Comparison of ENCODE assay signal across 8 cellular contexts in the genomic region with DNA sequence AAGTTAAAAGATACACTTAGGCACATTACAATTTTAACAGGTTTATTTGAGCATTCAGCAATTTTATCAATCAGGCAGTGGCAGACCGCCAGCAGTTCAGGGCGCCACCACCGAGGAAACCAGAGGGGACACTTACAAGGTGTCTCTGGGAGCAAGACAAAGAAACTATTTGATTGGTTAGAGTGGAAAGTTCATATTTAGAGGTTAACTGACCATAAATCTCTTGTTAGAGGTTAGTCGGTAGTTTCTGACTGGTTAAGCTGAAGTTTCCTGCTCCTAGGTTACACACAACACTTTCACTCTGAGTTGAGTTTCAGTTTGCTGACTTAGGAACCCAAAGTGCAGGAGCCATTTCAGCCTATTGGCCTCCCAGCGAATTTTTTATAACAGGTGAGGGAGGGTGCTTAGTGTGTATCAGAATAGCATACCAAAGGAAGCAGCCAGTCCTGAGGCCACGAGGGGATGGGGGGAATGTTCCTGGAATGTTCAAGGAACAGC. TPM values are rescaled to one million over a fixed set of nuclear protein-coding genes. Genes with fewer than 3 reads are reported as not detected.
DNase-seq lines count a peak whose midpoint lies in the region; ATAC-seq and TF ChIP-seq lines count a peak whose summit lies in the region.

No MANE protein-coding gene starts in this region.

- H3K4me1 Mint-ChIP-seq in activated T-helper 2 cell treated with anti-CD3 and anti-CD28 coated beads, Interferon-gamma antibody, Interleukin-2, Interleukin-4, amounts not matched to agents 10 μg/mL and 5 μg/mL and 100 μg/mL, durations not matched to agents 14 hours and 24 hours and 36 hours (ENCODE audit: low read depth) = peaks cover 43% of the 10 kb centered on the region
- peaks cover 51% of the 10 kb centered on the region for H3K4me1 Mint-ChIP-seq in stimulated activated naive CD8-positive, alpha-beta T cell treated with anti-CD3 and anti-CD28 coated beads, Interleukin-15, Interleukin-2, amounts not matched to agents 100 ng/mL and 50 ng/mL, for 24 hours (ENCODE audit: low read depth)

- DNase-seq in activated naive CD4-positive, alpha-beta T cell treated with Interleukin-2 at 50 U/mL for 16 hours = peak; percentile 19
- no peak for DNase-seq in activated naive CD4-positive, alpha-beta T cell (lab: John Stamatoyannopoulos, UW)
- peak; percentile 46 for DNase-seq in activated T-helper 2 cell treated with anti-CD3 and anti-CD28 coated beads, Interferon-gamma antibody, Interleukin-2, Interleukin-4, amounts not matched to agents 10 μg/mL and 5 μg/mL and 100 μg/mL, durations not matched to agents 14 hours and 24 hours and 36 hours (ENCODE audit: low spot score)
- DNase-seq in foreskin keratinocyte = no peak

- ATAC-seq in HG03064 (IDR thresholded peaks at IDR 0.05; ENCODE audit: low read depth, unreplicated experiment) = peak; percentile 57
- ATAC-seq in esophagus mucosa = no peak
- ATAC-seq in foreskin keratinocyte = no peak
- ATAC-seq in GM18858 (IDR thresholded peaks at IDR 0.05; ENCODE audit: unreplicated experiment) = no peak

- H3K27ac Mint-ChIP-seq in activated T-helper 2 cell treated with anti-CD3 and anti-CD28 coated beads, Interferon-gamma antibody, Interleukin-2, Interleukin-4, amounts not matched to agents 10 μg/mL and 5 μg/mL and 100 μg/mL, durations not matched to agents 14 hours and 24 hours and 36 hours = peak overlapping the region; percentile 79
- H3K27ac Mint-ChIP-seq in stimulated activated naive CD8-positive, alpha-beta T cell treated with anti-CD3 and anti-CD28 coated beads, Interleukin-15, Interleukin-2, amounts not matched to agents 100 ng/mL and 50 ng/mL, for 24 hours = peak overlapping the region; percentile 82

- peaks cover 24% of the 10 kb centered on the region for H3K36me3 Mint-ChIP-seq in activated T-helper 2 cell treated with anti-CD3 and anti-CD28 coated beads, Interferon-gamma antibody, Interleukin-2, Interleukin-4, amounts not matched to agents 10 μg/mL and 5 μg/mL and 100 μg/mL, durations not matched to agents 14 hours and 24 hours and 36 hours (ENCODE audit: low read depth)
- H3K36me3 Mint-ChIP-seq in stimulated activated naive CD8-positive, alpha-beta T cell treated with anti-CD3 and anti-CD28 coated beads, Interleukin-15, Interleukin-2, amounts not matched to agents 100 ng/mL and 50 ng/mL, for 24 hours (ENCODE audit: low read depth) = no peaks in the 10 kb centered on the region

- H3K4me3 Mint-ChIP-seq in activated T-helper 2 cell treated with anti-CD3 and anti-CD28 coated beads, Interferon-gamma antibody, Interleukin-2, Interleukin-4, amounts not matched to agents 10 μg/mL and 5 μg/mL and 100 μg/mL, durations not matched to agents 14 hours and 24 hours and 36 hours (ENCODE audit: low read depth) = peak overlapping the region; percentile 60
- H3K4me3 Mint-ChIP-seq in stimulated activated naive CD8-positive, alpha-beta T cell treated with anti-CD3 and anti-CD28 coated beads, Interleukin-15, Interleukin-2, amounts not matched to agents 100 ng/mL and 50 ng/mL, for 24 hours = peak overlapping the region; percentile 64

- H3K4me1 ChIP-seq in foreskin keratinocyte = no peaks in the 10 kb centered on the region

- intact Hi-C loops in activated T-helper 2 cell treated with anti-CD3 and anti-CD28 coated beads, Interferon-gamma antibody, Interleukin-2, Interleukin-4, amounts not matched to agents 10 μg/mL and 5 μg/mL and 100 μg/mL, durations not matched to agents 14 hours and 24 hours and 36 hours (cut with micrococcal nuclease) = loop anchor here (1.0 to 5.0 kb wide), 4 partner anchors 32 to 108 kb away; a partner anchor contains a TSS

- peaks cover 23% of the 10 kb centered on the region for H3K27me3 ChIP-seq in foreskin keratinocyte

- H3K27ac ChIP-seq in foreskin keratinocyte = no peak overlapping the region

- no peaks in the 10 kb centered on the region for H3K27me3 Mint-ChIP-seq in activated T-helper 2 cell treated with anti-CD3 and anti-CD28 coated beads, Interferon-gamma antibody, Interleukin-2, Interleukin-4, amounts not matched to agents 10 μg/mL and 5 μg/mL and 100 μg/mL, durations not matched to agents 14 hours and 24 hours and 36 hours (ENCODE audit: low read depth)
- H3K27me3 Mint-ChIP-seq in stimulated activated naive CD8-positive, alpha-beta T cell treated with anti-CD3 and anti-CD28 coated beads, Interleukin-15, Interleukin-2, amounts not matched to agents 100 ng/mL and 50 ng/mL, for 24 hours = no peaks in the 10 kb centered on the region

- no peaks in the 10 kb centered on the region for H3K9me3 Mint-ChIP-seq in activated T-helper 2 cell treated with anti-CD3 and anti-CD28 coated beads, Interferon-gamma antibody, Interleukin-2, Interleukin-4, amounts not matched to agents 10 μg/mL and 5 μg/mL and 100 μg/mL, durations not matched to agents 14 hours and 24 hours and 36 hours
- no peaks in the 10 kb centered on the region for H3K9me3 Mint-ChIP-seq in stimulated activated naive CD8-positive, alpha-beta T cell treated with anti-CD3 and anti-CD28 coated beads, Interleukin-15, Interleukin-2, amounts not matched to agents 100 ng/mL and 50 ng/mL, for 24 hours

- TF ChIP-seq CTCF in foreskin keratinocyte (conservative IDR thresholded peaks at IDR 0.05) = no peak

RNA-seq across cellular contexts. Expression of a gene that starts 10.8 kb away (rescaled TPM):
- total RNA-seq in activated T-helper 2 cell treated with anti-CD3 and anti-CD28 coated beads, Interferon-gamma antibody, Interleukin-2, Interleukin-4, amounts not matched to agents 10 μg/mL and 5 μg/mL and 100 μg/mL, durations not matched to agents 14 hours and 24 hours and 36 hours = 18.7 and 21.7 TPM in 2 replicates
- 0.36 TPM for total RNA-seq in esophagus mucosa
- not detected in 2 replicates for total RNA-seq in foreskin keratinocyte
- polyA plus RNA-seq in foreskin keratinocyte = not detected in 2 replicates

RNA-seq across cellular contexts. Expression of a gene that starts 31.2 kb away (rescaled TPM):
- total RNA-seq in activated T-helper 2 cell treated with anti-CD3 and anti-CD28 coated beads, Interferon-gamma antibody, Interleukin-2, Interleukin-4, amounts not matched to agents 10 μg/mL and 5 μg/mL and 100 μg/mL, durations not matched to agents 14 hours and 24 hours and 36 hours = 20.6 and 22.3 TPM in 2 replicates
- total RNA-seq in esophagus mucosa (0.48 TPM), foreskin keratinocyte (0.32 and 0.34 TPM in 2 replicates)
- 0.29 and 0.64 TPM in 2 replicates for polyA plus RNA-seq in foreskin keratinocyte

RNA-seq across cellular contexts. Expression of a gene that starts 31.8 kb away (rescaled TPM):
- total RNA-seq in activated T-helper 2 cell treated with anti-CD3 and anti-CD28 coated beads, Interferon-gamma antibody, Interleukin-2, Interleukin-4, amounts not matched to agents 10 μg/mL and 5 μg/mL and 100 μg/mL, durations not matched to agents 14 hours and 24 hours and 36 hours = 7.0 and 7.8 TPM in 2 replicates
- 0.20 TPM for total RNA-seq in esophagus mucosa
- 1.4 TPM in 2 replicates for total RNA-seq in foreskin keratinocyte
- 1.2 and 1.5 TPM in 2 replicates for polyA plus RNA-seq in foreskin keratinocyte

RNA-seq across cellular contexts. Expression of a gene that starts 40.5 kb away (rescaled TPM):
- 2.4 and 2.8 TPM in 2 replicates for total RNA-seq in activated T-helper 2 cell treated with anti-CD3 and anti-CD28 coated beads, Interferon-gamma antibody, Interleukin-2, Interleukin-4, amounts not matched to agents 10 μg/mL and 5 μg/mL and 100 μg/mL, durations not matched to agents 14 hours and 24 hours and 36 hours
- total RNA-seq in esophagus mucosa = 5.6 TPM
- 1.6 and 2.2 TPM in 2 replicates for total RNA-seq in foreskin keratinocyte
- polyA plus RNA-seq in foreskin keratinocyte = 1.8 and 2.6 TPM in 2 replicates

RNA-seq across cellular contexts. Expression of a gene that starts 50.4 kb away (rescaled TPM):
- 31.2 and 33.2 TPM in 2 replicates for total RNA-seq in activated T-helper 2 cell treated with anti-CD3 and anti-CD28 coated beads, Interferon-gamma antibody, Interleukin-2, Interleukin-4, amounts not matched to agents 10 μg/mL and 5 μg/mL and 100 μg/mL, durations not matched to agents 14 hours and 24 hours and 36 hours
- total RNA-seq in esophagus mucosa = 16.3 TPM
- 14.3 and 15.8 TPM in 2 replicates for total RNA-seq in foreskin keratinocyte
- polyA plus RNA-seq in foreskin keratinocyte = 15.7 and 16.2 TPM in 2 replicates

Comparison
In these comparisons a context has a peak if more than half of its experiments do, and no peak if none do; other contexts are left out.
1. DNase-seq: peak in activated naive CD4-positive, alpha-beta T cell treated with Interleukin-2 at 50 U/mL for 16 hours (single experiment) and activated T-helper 2 cell treated with anti-CD3 and anti-CD28 coated beads, Interferon-gamma antibody, Interleukin-2, Interleukin-4, amounts not matched to agents 10 μg/mL and 5 μg/mL and 100 μg/mL, durations not matched to agents 14 hours and 24 hours and 36 hours (single experiment); none in activated naive CD4-positive, alpha-beta T cell (0 of 4) and foreskin keratinocyte (0 of 2).
2. RNA of a gene that starts 10.8 kb away (total RNA-seq): 18.7 to 21.7 TPM in activated T-helper 2 cell treated with anti-CD3 and anti-CD28 coated beads, Interferon-gamma antibody, Interleukin-2, Interleukin-4, amounts not matched to agents 10 μg/mL and 5 μg/mL and 100 μg/mL, durations not matched to agents 14 hours and 24 hours and 36 hours; 0.36 TPM in esophagus mucosa (single experiment) and not detected in foreskin keratinocyte; every median in the first group is over 10 times any median in the second.
3. RNA of a gene that starts 31.2 kb away (total RNA-seq): 20.6 to 22.3 TPM in activated T-helper 2 cell treated with anti-CD3 and anti-CD28 coated beads, Interferon-gamma antibody, Interleukin-2, Interleukin-4, amounts not matched to agents 10 μg/mL and 5 μg/mL and 100 μg/mL, durations not matched to agents 14 hours and 24 hours and 36 hours; 0.48 TPM in esophagus mucosa (single experiment) and 0.32 to 0.34 TPM in foreskin keratinocyte; every median in the first group is over 10 times any median in the second.